In the genomic region with DNA sequence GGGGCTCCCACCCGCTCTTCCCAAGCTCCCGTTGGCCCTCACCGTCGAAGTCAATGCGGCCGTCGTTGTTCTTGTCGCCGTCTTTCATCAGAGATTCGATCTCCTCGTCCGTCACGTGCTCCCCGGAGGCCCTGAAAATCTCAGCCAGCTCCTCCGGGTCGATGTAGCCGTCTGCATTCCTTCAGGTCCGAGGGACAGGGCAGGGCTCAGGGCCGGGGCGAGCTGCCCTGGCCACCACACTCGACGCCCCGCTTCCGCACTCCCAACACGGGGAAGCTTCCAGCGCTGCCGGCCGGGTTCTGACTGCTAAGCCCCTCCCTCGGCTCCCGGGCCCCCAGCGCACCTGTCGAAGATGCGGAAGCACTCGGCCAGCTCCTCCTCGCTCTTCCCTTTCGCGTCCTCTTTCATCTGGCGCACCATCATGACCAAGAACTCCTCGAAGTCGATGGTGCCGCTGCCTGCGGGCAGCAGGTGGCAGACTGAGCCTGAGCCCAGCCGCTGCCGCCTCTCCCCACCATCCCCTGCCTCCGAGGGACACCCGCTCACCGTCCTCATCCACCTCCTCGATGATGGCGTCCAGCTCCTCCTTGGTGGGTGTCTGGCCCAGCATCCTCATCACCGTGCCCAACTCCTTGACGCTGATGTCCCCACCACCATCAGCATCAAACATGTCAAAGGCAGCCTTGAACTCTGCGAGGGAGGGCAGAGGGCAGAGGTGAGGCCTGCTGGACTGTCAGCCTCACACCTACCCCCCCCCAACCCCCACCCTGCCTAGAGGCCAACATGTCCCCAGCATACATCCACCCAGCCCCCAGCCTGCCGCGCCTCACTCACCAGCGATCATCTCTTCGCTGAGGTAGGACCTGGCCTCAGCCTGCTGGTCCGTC, we compare ENCODE assay signal across 10 cellular contexts. TPM values are rescaled to one million over a fixed set of nuclear protein-coding genes. Genes with fewer than 3 reads are reported as not detected.
A peak's percentile ranks its signal among the peaks of the same experiment; 100 is the strongest.
DNase-seq lines count a peak whose midpoint lies in the region; ATAC-seq, FAIRE-seq and TF ChIP-seq lines count a peak whose summit lies in the region.
"Had no signal": no experiment of that assay in that cellular context is flagged by ENCODE, and none has a peak within 500 bp of the region (broad histone marks: within the 10 kb centered on the region; RNA-seq: fewer than 3 reads in every experiment).

No MANE protein-coding gene starts in this region.

- CTCF ChIA-PET in T-cell (lab: Charles Lee), result interaction anchor here (0.7 to 0.8 kb wide), 2 partner anchors 145 to 199 kb away, joined by 3 read pairs; no protein-coding TSS in a partner anchor
- CTCF ChIA-PET in K562 (lab: Yijun Ruan, JAX; ENCODE audit: low intra/inter-chr PET ratio), result interaction anchor here (0.5 kb wide), 1 partner anchor 63 kb away, joined by 3 read pairs; no protein-coding TSS in a partner anchor

- H3K9me3 Mint-ChIP-seq in T-cell, result no peaks in the 10 kb centered on the region

- 35% methylated on average over 45 of the region's 57 CpGs for WGBS in K562 (ENCODE audit: insufficient coverage, low coverage, missing lambda C conversion rate)

- H2AFZ ChIP-seq in K562 (ENCODE audit: low read depth, low read length) (no peak overlapping the region), keratinocyte (ENCODE audit: control insufficient read depth, low read length) (peak overlapping the region; percentile 56)

- TF ChIP-seq CTCF in K562 (IDR thresholded peaks at IDR 0.05 in 2 of 3, conservative IDR thresholded peaks at IDR 0.05 in 1 of 3; ENCODE audit: insufficient read depth in 2 of 3, low read depth in 1 of 3, low read length in 3 of 3) (peak; percentile 34 to 48 (median 48); a peak in 5 of 6 replicates), keratinocyte (optimal IDR thresholded peaks at IDR 0.05 in 1 of 3, IDR thresholded peaks at IDR 0.05 in 1 of 3, conservative IDR thresholded peaks at IDR 0.05 in 1 of 3; ENCODE audit: extremely low read depth in 1 of 3, insufficient read depth in 2 of 3, low read length in 3 of 3) (peak; percentile 42 to 79 (median 61))

- H3K9me1 ChIP-seq in K562 (ENCODE audit: control insufficient read depth, insufficient read depth, low read length), result no peaks in the 10 kb centered on the region
- no peaks in the 10 kb centered on the region for H3K9me1 ChIP-seq in keratinocyte (ENCODE audit: control insufficient read depth, extremely low read depth, insufficient read depth, low read length)

- H3K36me3 Mint-ChIP-seq in T-cell, result no peaks in the 10 kb centered on the region

- H3K9ac ChIP-seq in K562 (ENCODE audit: insufficient read depth in 1 of 2, low read depth in 2 of 2, low read length in 2 of 2) (peak overlapping the region in 1 of 2 experiments; percentile 56; a peak in 1 of 4 replicates), keratinocyte (ENCODE audit: control insufficient read depth, extremely low read depth, insufficient read depth, low read length) (no peak overlapping the region)

- H3K79me2 ChIP-seq in K562 (ENCODE audit: control insufficient read depth, insufficient read depth, low read length) (no peaks in the 10 kb centered on the region), keratinocyte (ENCODE audit: control insufficient read depth, insufficient read depth, low read length) (no peaks in the 10 kb centered on the region)

- POLR2A ChIA-PET in T-cell (lab: Charles Lee) (interaction anchor here (0.5 kb wide), 2 partner anchors 151 to 460 kb away, joined by 3 to 4 read pairs; no protein-coding TSS in a partner anchor), K562 (lab: Yijun Ruan, JAX) (interaction anchor here (0.7 kb wide), 1 partner anchor 11 kb away, joined by 3 read pairs; the partner anchor contains the start of gene UBE2C)

- peaks cover 13 to 18% (median 15%) of the 10 kb centered on the region in 3 donors for H3K4me1 Mint-ChIP-seq in T-cell

- no TSS peak for BruUV-seq in K562 (replicated peaks; lab: Mats Ljungman, UMichigan)

- peak overlapping the region in 1 of 2 donors; percentile 73 for H3K27ac Mint-ChIP-seq in T-cell

- no peak for TF ChIP-seq EP300 in K562 (IDR thresholded peaks at IDR 0.05; ENCODE audit: low read length)

- H3K4me2 ChIP-seq in K562 (ENCODE audit: insufficient read depth, low read length) (no peak overlapping the region), keratinocyte (ENCODE audit: control insufficient read depth, extremely low read depth, insufficient read depth, low read depth, low read length) (peak overlapping the region; percentile 41)

- H3K27ac ChIP-seq in K562 (ENCODE audit: extremely low read depth, low read depth, low read length) (no peak overlapping the region), keratinocyte (ENCODE audit: control insufficient read depth, insufficient read depth, low read length) (no peak overlapping the region)

- H3K36me3 ChIP-seq in K562 (ENCODE audit: control insufficient read depth, insufficient read depth, low read length), result no peaks in the 10 kb centered on the region
- no peaks in the 10 kb centered on the region for H3K36me3 ChIP-seq in keratinocyte (ENCODE audit: control insufficient read depth in 2 of 2, extremely low read depth in 1 of 2, insufficient read depth in 2 of 2, low read length in 2 of 2)

- intact Hi-C loops in K562 (cut with micrococcal nuclease), result no loop called here

- FAIRE-seq in K562 (lab: Jason Lieb, UNC) (no peak), keratinocyte (lab: Jason Lieb, UNC) (no peak)
- FAIRE-seq: colon, G401.6 had no signal

- peak overlapping the region; percentile 68 to 81 (median 76) for H3K4me3 Mint-ChIP-seq in T-cell

- ATAC-seq in T-cell (replicated peaks in 1 of 4) (peak; percentile 71 to 81 (median 80)), K562 (peak; percentile 46), GM18502 (IDR thresholded peaks at IDR 0.05; ENCODE audit: poor library complexity, unreplicated experiment) (no peak), GM18517 (IDR thresholded peaks at IDR 0.05; ENCODE audit: unreplicated experiment) (no peak)

- H4K20me1 ChIP-seq in K562 (replicated peaks; ENCODE audit: control insufficient read depth, insufficient read depth, low read length), result no peaks in the 10 kb centered on the region
- H4K20me1 ChIP-seq in keratinocyte (ENCODE audit: control insufficient read depth, extremely low read depth, insufficient read depth, low read length), result no peaks in the 10 kb centered on the region

- peak; percentile 62 for DNase-seq in NCI-H82 (lab: John Stamatoyannopoulos, UW)
- no peak for DNase-seq in NCI-H82 treated with DMSO at 0.1 percent for 48 hours (lab: John Stamatoyannopoulos, UW; ENCODE audit: unreplicated experiment)
- DNase-seq in T-cell, result peak in 32 of 34 experiments; percentile 8 to 55 (median 31)
- DNase-seq in K562 (ENCODE audit: extremely low read depth in 1 of 4, low spot score in 3 of 4), result no peak
- no peak for DNase-seq in keratinocyte (ENCODE audit: low read depth, low spot score)
- peak; percentile 26 to 41 for DNase-seq in stimulated activated CD4-positive, alpha-beta T cell treated with anti-CD3 and anti-CD28 coated beads, Interleukin-4, amount 100 ng/mL, for 48 hours (ENCODE audit: low read depth in 2 of 2)

- peaks cover 0 to 4% of the 10 kb centered on the region in 2 experiments; a peak in 1 of 5 replicates for H3K27me3 ChIP-seq in K562 (ENCODE audit: control insufficient read depth in 2 of 2, insufficient read depth in 2 of 2, low read length in 2 of 2)
- H3K27me3 ChIP-seq in keratinocyte (ENCODE audit: control insufficient read depth, extremely low read depth, insufficient read depth, low read length), result peaks cover 16% of the 10 kb centered on the region

- H3K4me1 ChIP-seq in K562 (replicated peaks in 1 of 2; ENCODE audit: control insufficient read depth in 2 of 2, insufficient read depth in 2 of 2, low read length in 2 of 2), result peaks cover 14 to 38% of the 10 kb centered on the region in 2 experiments; a peak in 4 of 5 replicates
- peaks cover 11% of the 10 kb centered on the region for H3K4me1 ChIP-seq in keratinocyte (ENCODE audit: control insufficient read depth, extremely low read depth, insufficient read depth, low read length)

- peak in 1 of 2 experiments; percentile 47; a peak in 2 of 4 replicates for TF ChIP-seq RAD21 in K562 (CRISPR knock-in tag; conservative IDR thresholded peaks at IDR 0.05 in 1 of 2, IDR thresholded peaks at IDR 0.05 in 1 of 2)

- TF ChIP-seq POLR2A in K562 (conservative IDR thresholded peaks at IDR 0.05), result no peak

- peaks cover 23 to 26% of the 10 kb centered on the region in 2 donors for H3K27me3 Mint-ChIP-seq in T-cell

- no peaks in the 10 kb centered on the region for H3K9me3 ChIP-seq in K562 (replicated peaks; ENCODE audit: control insufficient read depth, insufficient read depth, low read depth, low read length)
- H3K9me3 ChIP-seq in keratinocyte (ENCODE audit: control insufficient read depth, low read depth, low read length), result no peaks in the 10 kb centered on the region

- dilution Hi-C loops in keratinocyte (cut with MboI; ENCODE audit: extremely low pct_ligation_motif_present, low sequenced_read_pairs), result no loop called here

- H3K4me3 ChIP-seq in K562, result no peak overlapping the region
- H3K4me3 ChIP-seq in keratinocyte (ENCODE audit: control insufficient read depth in 2 of 3, extremely low read depth in 1 of 3, insufficient read depth in 2 of 3, low read depth in 1 of 3, low read length in 3 of 3), result peak overlapping the region in 1 of 3 experiments; percentile 37

- in situ Hi-C loops in K562 (cut with MboI), result no loop called here

RNA-seq across cellular contexts. Expression of gene TNNC2, which starts 2.9 kb away (rescaled TPM):
- 1 to 10 TPM in 1 of 5 donors, under 1 TPM in 3, not detected in 1; 0.41 to 1.3 (median 0.70) TPM for total RNA-seq in T-cell
- total RNA-seq in K562 (2011; cell fraction: chromatin; rRNA removed; ENCODE audit: low replicate concordance), result not detected in 2 replicates
- total RNA-seq in K562 (2011; cell fraction: nucleolus; rRNA removed), result not detected in 2 replicates
- total RNA-seq in K562 (2011; cell fraction: nucleoplasm; rRNA removed), result not detected in 2 replicates
- total RNA-seq in K562 (2014; rRNA removed), result not detected in 2 replicates
- total RNA-seq in K562 (2014; rRNA removed; fragmentation: Illumina TruSeq; extraction: Trizol), result not detected in 2 replicates
- not detected in 2 replicates for total RNA-seq in K562 (2015; rRNA removed; fragmentation: Illumina TruSeq; extraction: Trizol)
- total RNA-seq in K562 (2021), result not detected in 2 replicates
- not detected in 2 replicates for polyA plus RNA-seq in K562 (2011; rRNA removed)
- not detected in 2 replicates for polyA plus RNA-seq in K562 (2011; cell fraction: cytosol; rRNA removed)
- 0.21 TPM in 1 of 2 replicates, not detected in the other for polyA plus RNA-seq in K562 (2011; cell fraction: nucleus; rRNA removed)
- polyA plus RNA-seq in K562 (2012), result 0.12 TPM in 1 of 2 replicates, not detected in the other
- polyA plus RNA-seq in K562 (2014; fragmentation: Illumina TruSeq; extraction: Trizol), result not detected in 2 replicates
- not detected for polyA plus RNA-seq in K562 (2014; fragmentation: Nextera tagmentation; extraction: Ambion mirVana)
- polyA plus RNA-seq in K562 (2014; rRNA removed), result not detected in 2 replicates
- not detected in 2 replicates for polyA minus RNA-seq in K562 (2011; rRNA and poly(A)+ RNA removed)
- not detected in 2 replicates for polyA minus RNA-seq in K562 (2011; cell fraction: cytosol; rRNA and poly(A)+ RNA removed)
- polyA minus RNA-seq in K562 (2011; cell fraction: nucleus; rRNA and poly(A)+ RNA removed), result not detected in 2 replicates
- polyA plus RNA-seq in keratinocyte, result 0.16 TPM in 1 of 3 replicates, not detected in the others
- 0.92 TPM for polyA plus RNA-seq in keratinocyte (2011; ENCODE audit: low read depth)
- polyA plus RNA-seq in keratinocyte (2011; cell fraction: cytosol; rRNA removed), result not detected in 2 replicates
- 0.57 and 0.66 TPM in 2 replicates for polyA plus RNA-seq in keratinocyte (2011; cell fraction: nucleus; rRNA removed)
- not detected in 2 replicates for polyA plus RNA-seq in keratinocyte (2012; ENCODE audit: low replicate concordance)
- polyA minus RNA-seq in keratinocyte, result not detected in 3 replicates
- polyA minus RNA-seq in keratinocyte (2011; cell fraction: cytosol; rRNA and poly(A)+ RNA removed), result not detected
- not detected in 2 replicates for polyA minus RNA-seq in keratinocyte (2011; cell fraction: nucleus; rRNA and poly(A)+ RNA removed)

RNA-seq across cellular contexts. Expression of gene SNX21, which starts 9.4 kb away (rescaled TPM):
- 1 to 10 TPM; 1.1 to 3.5 (median 2.1) TPM for total RNA-seq in T-cell
- 1.0 and 1.1 TPM in 2 replicates for total RNA-seq in K562 (2011; cell fraction: chromatin; rRNA removed; ENCODE audit: low replicate concordance)
- 0.92 and 1.0 TPM in 2 replicates for total RNA-seq in K562 (2011; cell fraction: nucleolus; rRNA removed)
- 0.61 and 0.95 TPM in 2 replicates for total RNA-seq in K562 (2011; cell fraction: nucleoplasm; rRNA removed)
- total RNA-seq in K562 (2014; rRNA removed), result 0.65 and 0.91 TPM in 2 replicates
- 0.18 and 0.19 TPM in 2 replicates for total RNA-seq in K562 (2014; rRNA removed; fragmentation: Illumina TruSeq; extraction: Trizol)
- total RNA-seq in K562 (2015; rRNA removed; fragmentation: Illumina TruSeq; extraction: Trizol), result 0.57 and 0.69 TPM in 2 replicates
- 0.65 and 1.2 TPM in 2 replicates for total RNA-seq in K562 (2021)
- polyA plus RNA-seq in K562 (2011; rRNA removed), result 0.18 TPM in 2 replicates
- polyA plus RNA-seq in K562 (2011; cell fraction: cytosol; rRNA removed), result 0.49 and 1.7 TPM in 2 replicates
- 0.58 TPM in 2 replicates for polyA plus RNA-seq in K562 (2011; cell fraction: nucleus; rRNA removed)
- polyA plus RNA-seq in K562 (2012), result 0.83 and 2.7 TPM in 2 replicates
- polyA plus RNA-seq in K562 (2014; fragmentation: Illumina TruSeq; extraction: Trizol), result 0.22 and 0.26 TPM in 2 replicates
- polyA plus RNA-seq in K562 (2014; fragmentation: Nextera tagmentation; extraction: Ambion mirVana), result under 1 TPM; 0.10 to 0.42 TPM
- polyA plus RNA-seq in K562 (2014; rRNA removed), result 0.58 and 1.2 TPM in 2 replicates
- polyA minus RNA-seq in K562 (2011; rRNA and poly(A)+ RNA removed), result 0.06 and 0.07 TPM in 2 replicates
- polyA minus RNA-seq in K562 (2011; cell fraction: cytosol; rRNA and poly(A)+ RNA removed), result 0.91 TPM in 1 of 2 replicates, not detected in the other
- 0.56 and 0.67 TPM in 2 replicates for polyA minus RNA-seq in K562 (2011; cell fraction: nucleus; rRNA and poly(A)+ RNA removed)
- 5.2 to 8.6 TPM (median 6.9 TPM) in 3 replicates for polyA plus RNA-seq in keratinocyte
- polyA plus RNA-seq in keratinocyte (2011; ENCODE audit: low read depth), result 8.5 TPM
- polyA plus RNA-seq in keratinocyte (2011; cell fraction: cytosol; rRNA removed), result 2.9 and 7.1 TPM in 2 replicates
- polyA plus RNA-seq in keratinocyte (2011; cell fraction: nucleus; rRNA removed), result 7.1 and 11.6 TPM in 2 replicates
- polyA plus RNA-seq in keratinocyte (2012; ENCODE audit: low replicate concordance), result 6.6 and 9.9 TPM in 2 replicates
- 3.7 to 5.0 TPM (median 4.0 TPM) in 3 replicates for polyA minus RNA-seq in keratinocyte
- polyA minus RNA-seq in keratinocyte (2011; cell fraction: cytosol; rRNA and poly(A)+ RNA removed), result 18.0 TPM
- 5.9 and 6.3 TPM in 2 replicates for polyA minus RNA-seq in keratinocyte (2011; cell fraction: nucleus; rRNA and poly(A)+ RNA removed)

RNA-seq across cellular contexts. Expression of gene UBE2C, which starts 11.7 kb away (rescaled TPM):
- total RNA-seq in T-cell, result 1 to 10 TPM in 3 of 5 donors, under 1 TPM in 2; 0.44 to 2.4 (median 1.2) TPM
- total RNA-seq in K562 (2011; cell fraction: chromatin; rRNA removed; ENCODE audit: low replicate concordance), result 3.7 and 4.6 TPM in 2 replicates
- total RNA-seq in K562 (2011; cell fraction: nucleolus; rRNA removed), result 1.8 and 3.4 TPM in 2 replicates
- 1.8 and 3.6 TPM in 2 replicates for total RNA-seq in K562 (2011; cell fraction: nucleoplasm; rRNA removed)
- 0.41 and 0.68 TPM in 2 replicates for total RNA-seq in K562 (2014; rRNA removed)
- total RNA-seq in K562 (2014; rRNA removed; fragmentation: Illumina TruSeq; extraction: Trizol), result 0.48 and 0.69 TPM in 2 replicates
- 0.83 and 0.98 TPM in 2 replicates for total RNA-seq in K562 (2015; rRNA removed; fragmentation: Illumina TruSeq; extraction: Trizol)
- total RNA-seq in K562 (2021), result 1.5 and 1.7 TPM in 2 replicates
- polyA plus RNA-seq in K562 (2011; rRNA removed), result 1.4 and 1.7 TPM in 2 replicates
- 0.78 and 1.4 TPM in 2 replicates for polyA plus RNA-seq in K562 (2011; cell fraction: cytosol; rRNA removed)
- polyA plus RNA-seq in K562 (2011; cell fraction: nucleus; rRNA removed), result 3.6 and 6.6 TPM in 2 replicates
- polyA plus RNA-seq in K562 (2012), result 0.68 and 0.78 TPM in 2 replicates
- 0.51 and 1.1 TPM in 2 replicates for polyA plus RNA-seq in K562 (2014; fragmentation: Illumina TruSeq; extraction: Trizol)
- polyA plus RNA-seq in K562 (2014; fragmentation: Nextera tagmentation; extraction: Ambion mirVana), result under 1 TPM; 0.52 to 0.63 TPM
- polyA plus RNA-seq in K562 (2014; rRNA removed), result 1.5 and 1.6 TPM in 2 replicates
- polyA minus RNA-seq in K562 (2011; rRNA and poly(A)+ RNA removed), result not detected in 2 replicates
- 7.5 and 27.5 TPM in 2 replicates for polyA minus RNA-seq in K562 (2011; cell fraction: cytosol; rRNA and poly(A)+ RNA removed)
- 1.9 and 5.8 TPM in 2 replicates for polyA minus RNA-seq in K562 (2011; cell fraction: nucleus; rRNA and poly(A)+ RNA removed)
- polyA plus RNA-seq in keratinocyte, result 9.1 to 69.8 TPM (median 46.6 TPM) in 3 replicates
- not detected for polyA plus RNA-seq in keratinocyte (2011; ENCODE audit: low read depth)
- 16.0 and 19.1 TPM in 2 replicates for polyA plus RNA-seq in keratinocyte (2011; cell fraction: cytosol; rRNA removed)
- polyA plus RNA-seq in keratinocyte (2011; cell fraction: nucleus; rRNA removed), result 7.5 and 8.3 TPM in 2 replicates
- 0.38 and 49.5 TPM in 2 replicates for polyA plus RNA-seq in keratinocyte (2012; ENCODE audit: low replicate concordance)
- 5.0 to 33.8 TPM (median 27.2 TPM) in 3 replicates for polyA minus RNA-seq in keratinocyte
- 27.8 TPM for polyA minus RNA-seq in keratinocyte (2011; cell fraction: cytosol; rRNA and poly(A)+ RNA removed)
- 5.1 and 9.5 TPM in 2 replicates for polyA minus RNA-seq in keratinocyte (2011; cell fraction: nucleus; rRNA and poly(A)+ RNA removed)

RNA-seq across cellular contexts. Expression of gene DNTTIP1, which starts 32.4 kb away (rescaled TPM):
- total RNA-seq in T-cell (10 to 100 TPM; 14.7 to 25.3 (median 20.5) TPM), K562 (2014; rRNA removed) (27.4 and 27.9 TPM in 2 replicates), K562 (2014; rRNA removed; fragmentation: Illumina TruSeq; extraction: Trizol) (13.8 and 15.8 TPM in 2 replicates), K562 (2015; rRNA removed; fragmentation: Illumina TruSeq; extraction: Trizol) (17.8 and 18.0 TPM in 2 replicates), K562 (2021) (28.1 and 30.0 TPM in 2 replicates)
- 15.1 and 26.7 TPM in 2 replicates for total RNA-seq in K562 (2011; cell fraction: chromatin; rRNA removed; ENCODE audit: low replicate concordance)
- total RNA-seq in K562 (2011; cell fraction: nucleolus; rRNA removed), result 13.7 and 19.7 TPM in 2 replicates
- total RNA-seq in K562 (2011; cell fraction: nucleoplasm; rRNA removed), result 15.3 and 22.2 TPM in 2 replicates
- polyA plus RNA-seq in K562 (2011; rRNA removed) (33.3 and 37.9 TPM in 2 replicates), K562 (2014; fragmentation: Illumina TruSeq; extraction: Trizol) (39.8 and 46.3 TPM in 2 replicates), K562 (2014; fragmentation: Nextera tagmentation; extraction: Ambion mirVana) (10 to 100 TPM in 1 of 2 experiments, 1 to 10 TPM in 1; 8.6 to 11.1 TPM), K562 (2014; rRNA removed) (55.9 and 58.8 TPM in 2 replicates), keratinocyte (24.9 to 43.3 TPM (median 36.1 TPM) in 3 replicates)
- 38.3 and 40.4 TPM in 2 replicates for polyA plus RNA-seq in K562 (2011; cell fraction: cytosol; rRNA removed)
- 22.9 and 27.7 TPM in 2 replicates for polyA plus RNA-seq in K562 (2011; cell fraction: nucleus; rRNA removed)
- 30.0 and 36.6 TPM in 2 replicates for polyA plus RNA-seq in K562 (2012)
- 24.8 and 25.8 TPM in 2 replicates for polyA minus RNA-seq in K562 (2011; rRNA and poly(A)+ RNA removed)
- polyA minus RNA-seq in K562 (2011; cell fraction: cytosol; rRNA and poly(A)+ RNA removed), result 12.1 and 12.9 TPM in 2 replicates
- polyA minus RNA-seq in K562 (2011; cell fraction: nucleus; rRNA and poly(A)+ RNA removed), result 7.1 and 12.2 TPM in 2 replicates
- polyA plus RNA-seq in keratinocyte (2011; ENCODE audit: low read depth), result 20.4 TPM
- polyA plus RNA-seq in keratinocyte (2011; cell fraction: cytosol; rRNA removed), result 21.3 and 26.4 TPM in 2 replicates
- polyA plus RNA-seq in keratinocyte (2011; cell fraction: nucleus; rRNA removed), result 25.1 and 28.9 TPM in 2 replicates
- polyA plus RNA-seq in keratinocyte (2012; ENCODE audit: low replicate concordance), result 21.7 and 32.9 TPM in 2 replicates
- 11.3 to 24.8 TPM (median 14.8 TPM) in 3 replicates for polyA minus RNA-seq in keratinocyte
- 13.4 TPM for polyA minus RNA-seq in keratinocyte (2011; cell fraction: cytosol; rRNA and poly(A)+ RNA removed)
- 7.4 and 10.1 TPM in 2 replicates for polyA minus RNA-seq in keratinocyte (2011; cell fraction: nucleus; rRNA and poly(A)+ RNA removed)

RNA-seq across cellular contexts. Expression of gene WFDC3, which starts 32.5 kb away (rescaled TPM):
- total RNA-seq in T-cell (not detected), K562 (2014; rRNA removed) (not detected in 2 replicates), K562 (2014; rRNA removed; fragmentation: Illumina TruSeq; extraction: Trizol) (not detected in 2 replicates), K562 (2015; rRNA removed; fragmentation: Illumina TruSeq; extraction: Trizol) (not detected in 2 replicates), K562 (2021) (0.45 TPM in 1 of 2 replicates, not detected in the other)
- total RNA-seq in K562 (2011; cell fraction: chromatin; rRNA removed; ENCODE audit: low replicate concordance), result not detected in 2 replicates
- not detected in 2 replicates for total RNA-seq in K562 (2011; cell fraction: nucleolus; rRNA removed)
- total RNA-seq in K562 (2011; cell fraction: nucleoplasm; rRNA removed), result 0.44 TPM in 1 of 2 replicates, not detected in the other
- polyA plus RNA-seq in K562 (2011; rRNA removed) (not detected in 2 replicates), K562 (2014; fragmentation: Illumina TruSeq; extraction: Trizol) (not detected in 2 replicates), K562 (2014; fragmentation: Nextera tagmentation; extraction: Ambion mirVana) (under 1 TPM in 1 of 2 experiments, not detected in 1; 0.28 TPM), K562 (2014; rRNA removed) (0.85 TPM in 1 of 2 replicates, not detected in the other), keratinocyte (0.58 to 1.5 TPM (median 1.0 TPM) in 3 replicates)
- not detected in 2 replicates for polyA plus RNA-seq in K562 (2011; cell fraction: cytosol; rRNA removed)
- polyA plus RNA-seq in K562 (2011; cell fraction: nucleus; rRNA removed), result 0.21 TPM in 2 replicates
- polyA plus RNA-seq in K562 (2012), result not detected in 2 replicates
- not detected in 2 replicates for polyA minus RNA-seq in K562 (2011; rRNA and poly(A)+ RNA removed)
- not detected in 2 replicates for polyA minus RNA-seq in K562 (2011; cell fraction: cytosol; rRNA and poly(A)+ RNA removed)
- polyA minus RNA-seq in K562 (2011; cell fraction: nucleus; rRNA and poly(A)+ RNA removed), result not detected in 2 replicates
- polyA plus RNA-seq in keratinocyte (2011; ENCODE audit: low read depth), result not detected
- polyA plus RNA-seq in keratinocyte (2011; cell fraction: cytosol; rRNA removed), result 0.81 and 1.2 TPM in 2 replicates
- 0.28 and 0.67 TPM in 2 replicates for polyA plus RNA-seq in keratinocyte (2011; cell fraction: nucleus; rRNA removed)
- polyA plus RNA-seq in keratinocyte (2012; ENCODE audit: low replicate concordance), result 0.17 and 3.6 TPM in 2 replicates
- 0.99 to 1.4 TPM in 2 of 3 replicates, not detected in the other for polyA minus RNA-seq in keratinocyte
- not detected for polyA minus RNA-seq in keratinocyte (2011; cell fraction: cytosol; rRNA and poly(A)+ RNA removed)
- polyA minus RNA-seq in keratinocyte (2011; cell fraction: nucleus; rRNA and poly(A)+ RNA removed), result 0.70 TPM in 1 of 2 replicates, not detected in the other

Comparison
In these comparisons a context has a peak if more than half of its experiments do, and no peak if none do; other contexts are left out.
1. DNase-seq: peak in NCI-H82 (single experiment), T-cell (32 of 34) and stimulated activated CD4-positive, alpha-beta T cell treated with anti-CD3 and anti-CD28 coated beads, Interleukin-4, amount 100 ng/mL, for 48 hours (2 of 2); none in NCI-H82 treated with DMSO at 0.1 percent for 48 hours (single experiment), K562 (0 of 4) and keratinocyte (single experiment).
2. ATAC-seq: peak in T-cell (4 of 4) and K562 (single experiment); none in GM18502 (single experiment) and GM18517 (single experiment).